ENCODE assay signal across 20 cellular contexts in the genomic region with DNA sequence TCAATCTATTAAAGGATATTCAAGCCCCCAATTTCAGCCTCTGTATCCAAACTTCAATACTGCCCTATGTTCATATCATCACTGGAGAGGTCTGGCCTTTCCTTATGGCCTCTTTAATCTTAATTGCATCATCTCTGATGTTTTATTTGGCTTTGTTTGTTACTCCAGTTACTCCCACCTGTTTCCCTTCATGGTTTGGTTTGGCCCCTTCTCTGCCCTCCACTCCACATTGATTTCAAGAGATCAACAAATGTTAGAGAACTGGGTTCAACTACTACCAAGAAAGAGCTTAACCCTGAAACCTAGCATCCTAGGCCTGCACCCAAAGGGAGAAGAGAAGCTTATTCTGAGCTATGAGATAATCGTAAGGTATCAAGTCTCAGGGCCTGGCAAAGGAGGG.
A peak's percentile ranks its signal among the peaks of the same experiment; 100 is the strongest.
DNase-seq lines count a peak whose midpoint lies in the region; ATAC-seq and TF ChIP-seq lines count a peak whose summit lies in the region.
"Had no signal": no experiment of that assay in that cellular context is flagged by ENCODE, and none has a peak within 500 bp of the region (broad histone marks: within the 10 kb centered on the region; RNA-seq: fewer than 3 reads in every experiment).

No MANE protein-coding gene starts in this region.

- H3K4me1 Mint-ChIP-seq in memory B cell (peaks cover 8% of the 10 kb centered on the region), endodermal cell (peaks cover 5% of the 10 kb centered on the region)
- H3K4me1 Mint-ChIP-seq in activated T-helper 2 cell treated with anti-CD3 and anti-CD28 coated beads, Interferon-gamma antibody, Interleukin-2, Interleukin-4, amounts not matched to agents 10 μg/mL and 5 μg/mL and 100 μg/mL, durations not matched to agents 14 hours and 24 hours and 36 hours (ENCODE audit: low read depth) = no peaks in the 10 kb centered on the region
- H3K4me1 Mint-ChIP-seq: CD8-positive, alpha-beta memory T cell had no signal

- H3K9me3 ChIP-seq in PC-9 (ENCODE audit: insufficient read depth, low read depth) (no peaks in the 10 kb centered on the region), tibial nerve (no peaks in the 10 kb centered on the region), endodermal cell (ENCODE audit: control insufficient read depth, low read length) (no peaks in the 10 kb centered on the region)

- no peaks in the 10 kb centered on the region for H4K20me1 ChIP-seq in PC-9 (ENCODE audit: insufficient read depth)

- WGBS in tibial nerve, 2 donors = 61 to 71% methylated on average over 1 of the region's 1 CpG
- 100% methylated on average over 1 of the region's 1 CpG for WGBS in endodermal cell (ENCODE audit: insufficient coverage in 1 of 2, insufficient read length in 1 of 2), 2 experiments

- H3K9ac ChIP-seq in endodermal cell (ENCODE audit: extremely low read depth, low read length, poor library complexity, severe bottlenecking) = no peak overlapping the region
- H3K9ac ChIP-seq: KMS-11 had no signal

- no peaks in the 10 kb centered on the region for H3K36me3 ChIP-seq in PC-9 (ENCODE audit: low read depth)
- peaks cover 0 to 11% (median 0%) of the 10 kb centered on the region in 3 donors for H3K36me3 ChIP-seq in tibial nerve
- H3K36me3 ChIP-seq in endodermal cell (ENCODE audit: control insufficient read depth, insufficient read depth, low read length) = no peaks in the 10 kb centered on the region
- H3K36me3 ChIP-seq: cardiac muscle cell had no signal

- no peak overlapping the region for H3K4me2 ChIP-seq in PC-9
- H3K4me2 ChIP-seq: KMS-11 had no signal

- TF ChIP-seq CTCF in PC-9 (conservative IDR thresholded peaks at IDR 0.05) (no peak), tibial nerve (IDR thresholded peaks at IDR 0.05) (no peak), endodermal cell (conservative IDR thresholded peaks at IDR 0.05) (no peak)

- H3K4me1 ChIP-seq in PC-9 (replicated peaks; ENCODE audit: insufficient read depth) = no peaks in the 10 kb centered on the region
- peaks cover 0 to 43% (median 7%) of the 10 kb centered on the region in 4 donors for H3K4me1 ChIP-seq in tibial nerve
- no peaks in the 10 kb centered on the region for H3K4me1 ChIP-seq in endodermal cell (ENCODE audit: control insufficient read depth, insufficient read depth, low read length)

- TF ChIP-seq EP300 in tibial nerve (IDR thresholded peaks at IDR 0.05) = peak in 1 of 2 donors; percentile 15

- intact Hi-C loops in PC-9 (cut with micrococcal nuclease; ENCODE audit: unreplicated experiment) = no loop called here
- intact Hi-C loops in activated T-helper 2 cell treated with anti-CD3 and anti-CD28 coated beads, Interferon-gamma antibody, Interleukin-2, Interleukin-4, amounts not matched to agents 10 μg/mL and 5 μg/mL and 100 μg/mL, durations not matched to agents 14 hours and 24 hours and 36 hours (cut with micrococcal nuclease) = no loop called here

- H3K4me3 ChIP-seq in PC-9 (no peak overlapping the region), tibial nerve (no peak overlapping the region), endodermal cell (ENCODE audit: low read length) (no peak overlapping the region)
- H3K4me3 ChIP-seq: cardiac muscle cell, SK-N-MC had no signal

- no peak for ATAC-seq in memory B cell (ENCODE audit: low read depth)

- H3F3A ChIP-seq in PC-9 (ENCODE audit: insufficient read depth, low read depth) = no peaks in the 10 kb centered on the region

- H2AFZ ChIP-seq in PC-9 = peak overlapping the region; percentile 48

- DNase-seq in PC-9 (no peak), epithelial cell of prostate (ENCODE audit: low read depth, low spot score) (no peak), memory B cell (ENCODE audit: low spot score in 2 of 2) (no peak), tibial nerve (ENCODE audit: low spot score in 2 of 2) (no peak), LoVo (ENCODE audit: low spot score) (no peak), endodermal cell (no peak)
- DNase-seq in activated T-helper 2 cell treated with anti-CD3 and anti-CD28 coated beads, Interferon-gamma antibody, Interleukin-2, Interleukin-4, amounts not matched to agents 10 μg/mL and 5 μg/mL and 100 μg/mL, durations not matched to agents 14 hours and 24 hours and 36 hours (ENCODE audit: low spot score) = no peak
- DNase-seq: activated B cell treated with CpG ODN at 0.5 μM for 24 hours; activated CD4-positive, alpha-beta T cell treated with anti-CD3 and anti-CD28 coated beads, Interleukin-2, amount 50 U/mL, for 48 hours; activated gamma-delta T cell; CD8-positive, alpha-beta memory T cell; DND-41; NCI-H187 treated with DMSO at 0.1 percent for 48 hours; NCI-H345; NCI-H82; T-helper 9 cell had no signal

- POLR2A ChIA-PET in PC-9 (lab: Charles Lee; ENCODE audit: unreplicated experiment) = no interaction called here

- H3K36me3 Mint-ChIP-seq in memory B cell (no peaks in the 10 kb centered on the region), endodermal cell (ENCODE audit: low read depth) (no peaks in the 10 kb centered on the region)
- no peaks in the 10 kb centered on the region for H3K36me3 Mint-ChIP-seq in activated T-helper 2 cell treated with anti-CD3 and anti-CD28 coated beads, Interferon-gamma antibody, Interleukin-2, Interleukin-4, amounts not matched to agents 10 μg/mL and 5 μg/mL and 100 μg/mL, durations not matched to agents 14 hours and 24 hours and 36 hours (ENCODE audit: low read depth)
- H3K36me3 Mint-ChIP-seq: CD8-positive, alpha-beta memory T cell had no signal

- CTCF ChIA-PET in PC-9 (lab: Charles Lee) = no interaction called here

- H3K4me3 Mint-ChIP-seq in memory B cell (no peak overlapping the region), endodermal cell (no peak overlapping the region)
- no peak overlapping the region for H3K4me3 Mint-ChIP-seq in activated T-helper 2 cell treated with anti-CD3 and anti-CD28 coated beads, Interferon-gamma antibody, Interleukin-2, Interleukin-4, amounts not matched to agents 10 μg/mL and 5 μg/mL and 100 μg/mL, durations not matched to agents 14 hours and 24 hours and 36 hours (ENCODE audit: low read depth)
- H3K4me3 Mint-ChIP-seq: activated B cell treated with CpG ODN at 0.5 μM for 24 hours; CD8-positive, alpha-beta memory T cell; H9 had no signal

- H3K27ac Mint-ChIP-seq in memory B cell (peak overlapping the region; percentile 16), endodermal cell (no peak overlapping the region)
- H3K27ac Mint-ChIP-seq in activated T-helper 2 cell treated with anti-CD3 and anti-CD28 coated beads, Interferon-gamma antibody, Interleukin-2, Interleukin-4, amounts not matched to agents 10 μg/mL and 5 μg/mL and 100 μg/mL, durations not matched to agents 14 hours and 24 hours and 36 hours = no peak overlapping the region
- H3K27ac Mint-ChIP-seq: activated B cell treated with CpG ODN at 0.5 μM for 24 hours; CD8-positive, alpha-beta memory T cell had no signal

- H3K27me3 Mint-ChIP-seq in memory B cell (no peaks in the 10 kb centered on the region), endodermal cell (ENCODE audit: insufficient read depth) (no peaks in the 10 kb centered on the region)
- H3K27me3 Mint-ChIP-seq in activated T-helper 2 cell treated with anti-CD3 and anti-CD28 coated beads, Interferon-gamma antibody, Interleukin-2, Interleukin-4, amounts not matched to agents 10 μg/mL and 5 μg/mL and 100 μg/mL, durations not matched to agents 14 hours and 24 hours and 36 hours (ENCODE audit: low read depth) = no peaks in the 10 kb centered on the region
- H3K27me3 Mint-ChIP-seq: activated B cell treated with CpG ODN at 0.5 μM for 24 hours had no signal

- no peak for TF ChIP-seq POLR2A in tibial nerve (IDR thresholded peaks at IDR 0.05)

- H3K27me3 ChIP-seq in PC-9 (ENCODE audit: insufficient read depth, low read depth) (no peaks in the 10 kb centered on the region), tibial nerve (no peaks in the 10 kb centered on the region), endodermal cell (ENCODE audit: control insufficient read depth, insufficient read depth, low read length, poor library complexity, severe bottlenecking) (no peaks in the 10 kb centered on the region)
- H3K27me3 ChIP-seq: cardiac muscle cell had no signal

- H3K27ac ChIP-seq in PC-9 = no peak overlapping the region
- peak overlapping the region; percentile 57 for H3K27ac ChIP-seq in epithelial cell of prostate
- H3K27ac ChIP-seq in tibial nerve = peak overlapping the region in 3 of 4 donors; percentile 13 to 77 (median 56)
- H3K27ac ChIP-seq in endodermal cell (ENCODE audit: low read depth, low read length) = no peak overlapping the region
- H3K27ac ChIP-seq: cardiac muscle cell, KMS-11, SK-N-MC had no signal

- BruUV-seq in PC-9 (replicated peaks; lab: Mats Ljungman, UMichigan) = no TSS peak

- peaks cover 13% of the 10 kb centered on the region; the same call in 1 of the 2 replicates for H3K9me2 ChIP-seq in PC-9 (ENCODE audit: insufficient read depth)

- no peaks in the 10 kb centered on the region for H3K9me3 Mint-ChIP-seq in memory B cell
- H3K9me3 Mint-ChIP-seq in endodermal cell = no peaks in the 10 kb centered on the region
- no peaks in the 10 kb centered on the region for H3K9me3 Mint-ChIP-seq in activated T-helper 2 cell treated with anti-CD3 and anti-CD28 coated beads, Interferon-gamma antibody, Interleukin-2, Interleukin-4, amounts not matched to agents 10 μg/mL and 5 μg/mL and 100 μg/mL, durations not matched to agents 14 hours and 24 hours and 36 hours
- H3K9me3 Mint-ChIP-seq: CD8-positive, alpha-beta memory T cell; H9 had no signal

- no peaks in the 10 kb centered on the region for H3K79me2 ChIP-seq in PC-9 (ENCODE audit: low read depth)

Comparison
In these comparisons a context has a peak if more than half of its experiments do, and no peak if none do; other contexts are left out.
1. H3K27ac ChIP-seq: peak in epithelial cell of prostate (single experiment) and tibial nerve (3 of 4); none in PC-9 (single experiment) and endodermal cell (single experiment).